In the genomic region with DNA sequence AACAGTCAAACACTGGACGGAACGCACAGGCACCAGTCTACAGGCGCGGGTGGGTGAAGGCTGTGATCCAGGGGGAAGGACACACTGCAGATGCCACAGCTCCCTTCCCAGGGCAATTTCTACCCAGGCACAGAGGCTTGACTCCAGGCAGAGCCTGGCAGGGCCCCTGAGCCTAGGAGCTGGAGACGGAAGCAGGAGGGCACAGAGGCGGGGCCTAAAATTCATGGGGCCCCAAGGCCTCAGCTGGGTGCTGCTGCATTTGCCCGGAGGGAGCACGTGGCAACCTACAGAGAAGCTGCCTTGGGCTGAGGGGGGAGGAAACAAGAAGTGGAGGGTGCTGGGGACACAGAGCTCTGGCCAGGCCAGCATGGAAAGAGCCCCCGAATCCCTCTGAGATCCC, we compare ENCODE assay signal across 1 cellular context.
TF ChIP-seq lines count a peak whose summit lies in the region.

No MANE protein-coding gene starts in this region.

TF ChIP-seq in HepG2, 621 proteins besides CTCF, POLR2A, EP300 and RAD21:
- TF ChIP-seq HNRNPLL (IDR thresholded peaks at IDR 0.05; ENCODE audit: low read depth, low read length, poor library complexity, severe bottlenecking) (no peak), ZNF660 (CRISPR knock-in tag; IDR thresholded peaks at IDR 0.05; ENCODE audit: borderline replicate concordance, low read depth) (no peak), REL (CRISPR knock-in tag; conservative IDR thresholded peaks at IDR 0.05) (no peak), ZNF780A (CRISPR knock-in tag; IDR thresholded peaks at IDR 0.05) (no peak)
- TF ChIP-seq, protein P1, sequence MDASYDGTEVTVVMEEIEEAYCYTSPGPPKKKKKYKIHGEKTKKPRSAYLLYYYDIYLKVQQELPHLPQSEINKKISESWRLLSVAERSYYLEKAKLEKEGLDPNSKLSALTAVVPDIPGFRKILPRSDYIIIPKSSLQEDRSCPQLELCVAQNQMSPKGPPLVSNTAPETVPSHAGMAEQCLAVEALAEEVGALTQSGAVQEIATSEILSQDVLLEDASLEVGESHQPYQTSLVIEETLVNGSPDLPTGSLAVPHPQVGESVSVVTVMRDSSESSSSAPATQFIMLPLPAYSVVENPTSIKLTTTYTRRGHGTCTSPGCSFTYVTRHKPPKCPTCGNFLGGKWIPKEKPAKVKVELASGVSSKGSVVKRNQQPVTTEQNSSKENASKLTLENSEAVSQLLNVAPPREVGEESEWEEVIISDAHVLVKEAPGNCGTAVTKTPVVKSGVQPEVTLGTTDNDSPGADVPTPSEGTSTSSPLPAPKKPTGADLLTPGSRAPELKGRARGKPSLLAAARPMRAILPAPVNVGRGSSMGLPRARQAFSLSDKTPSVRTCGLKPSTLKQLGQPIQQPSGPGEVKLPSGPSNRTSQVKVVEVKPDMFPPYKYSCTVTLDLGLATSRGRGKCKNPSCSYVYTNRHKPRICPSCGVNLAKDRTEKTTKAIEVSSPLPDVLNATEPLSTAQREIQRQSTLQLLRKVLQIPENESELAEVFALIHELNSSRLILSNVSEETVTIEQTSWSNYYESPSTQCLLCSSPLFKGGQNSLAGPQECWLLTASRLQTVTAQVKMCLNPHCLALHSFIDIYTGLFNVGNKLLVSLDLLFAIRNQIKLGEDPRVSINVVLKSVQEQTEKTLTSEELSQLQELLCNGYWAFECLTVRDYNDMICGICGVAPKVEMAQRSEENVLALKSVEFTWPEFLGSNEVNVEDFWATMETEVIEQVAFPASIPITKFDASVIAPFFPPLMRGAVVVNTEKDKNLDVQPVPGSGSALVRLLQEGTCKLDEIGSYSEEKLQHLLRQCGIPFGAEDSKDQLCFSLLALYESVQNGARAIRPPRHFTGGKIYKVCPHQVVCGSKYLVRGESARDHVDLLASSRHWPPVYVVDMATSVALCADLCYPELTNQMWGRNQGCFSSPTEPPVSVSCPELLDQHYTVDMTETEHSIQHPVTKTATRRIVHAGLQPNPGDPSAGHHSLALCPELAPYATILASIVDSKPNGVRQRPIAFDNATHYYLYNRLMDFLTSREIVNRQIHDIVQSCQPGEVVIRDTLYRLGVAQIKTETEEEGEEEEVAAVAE (CRISPR knock-in tag; IDR thresholded peaks at IDR 0.05; ENCODE audit: borderline replicate concordance) = no peak
- TF ChIP-seq, protein P2, sequence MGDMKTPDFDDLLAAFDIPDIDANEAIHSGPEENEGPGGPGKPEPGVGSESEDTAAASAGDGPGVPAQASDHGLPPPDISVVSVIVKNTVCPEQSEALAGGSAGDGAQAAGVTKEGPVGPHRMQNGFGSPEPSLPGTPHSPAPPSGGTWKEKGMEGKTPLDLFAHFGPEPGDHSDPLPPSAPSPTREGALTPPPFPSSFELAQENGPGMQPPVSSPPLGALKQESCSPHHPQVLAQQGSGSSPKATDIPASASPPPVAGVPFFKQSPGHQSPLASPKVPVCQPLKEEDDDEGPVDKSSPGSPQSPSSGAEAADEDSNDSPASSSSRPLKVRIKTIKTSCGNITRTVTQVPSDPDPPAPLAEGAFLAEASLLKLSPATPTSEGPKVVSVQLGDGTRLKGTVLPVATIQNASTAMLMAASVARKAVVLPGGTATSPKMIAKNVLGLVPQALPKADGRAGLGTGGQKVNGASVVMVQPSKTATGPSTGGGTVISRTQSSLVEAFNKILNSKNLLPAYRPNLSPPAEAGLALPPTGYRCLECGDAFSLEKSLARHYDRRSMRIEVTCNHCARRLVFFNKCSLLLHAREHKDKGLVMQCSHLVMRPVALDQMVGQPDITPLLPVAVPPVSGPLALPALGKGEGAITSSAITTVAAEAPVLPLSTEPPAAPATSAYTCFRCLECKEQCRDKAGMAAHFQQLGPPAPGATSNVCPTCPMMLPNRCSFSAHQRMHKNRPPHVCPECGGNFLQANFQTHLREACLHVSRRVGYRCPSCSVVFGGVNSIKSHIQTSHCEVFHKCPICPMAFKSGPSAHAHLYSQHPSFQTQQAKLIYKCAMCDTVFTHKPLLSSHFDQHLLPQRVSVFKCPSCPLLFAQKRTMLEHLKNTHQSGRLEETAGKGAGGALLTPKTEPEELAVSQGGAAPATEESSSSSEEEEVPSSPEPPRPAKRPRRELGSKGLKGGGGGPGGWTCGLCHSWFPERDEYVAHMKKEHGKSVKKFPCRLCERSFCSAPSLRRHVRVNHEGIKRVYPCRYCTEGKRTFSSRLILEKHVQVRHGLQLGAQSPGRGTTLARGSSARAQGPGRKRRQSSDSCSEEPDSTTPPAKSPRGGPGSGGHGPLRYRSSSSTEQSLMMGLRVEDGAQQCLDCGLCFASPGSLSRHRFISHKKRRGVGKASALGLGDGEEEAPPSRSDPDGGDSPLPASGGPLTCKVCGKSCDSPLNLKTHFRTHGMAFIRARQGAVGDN (CRISPR knock-in tag; IDR thresholded peaks at IDR 0.05) = peak; percentile 27; the same call in 1 of the 2 replicates
